In the genomic region with DNA sequence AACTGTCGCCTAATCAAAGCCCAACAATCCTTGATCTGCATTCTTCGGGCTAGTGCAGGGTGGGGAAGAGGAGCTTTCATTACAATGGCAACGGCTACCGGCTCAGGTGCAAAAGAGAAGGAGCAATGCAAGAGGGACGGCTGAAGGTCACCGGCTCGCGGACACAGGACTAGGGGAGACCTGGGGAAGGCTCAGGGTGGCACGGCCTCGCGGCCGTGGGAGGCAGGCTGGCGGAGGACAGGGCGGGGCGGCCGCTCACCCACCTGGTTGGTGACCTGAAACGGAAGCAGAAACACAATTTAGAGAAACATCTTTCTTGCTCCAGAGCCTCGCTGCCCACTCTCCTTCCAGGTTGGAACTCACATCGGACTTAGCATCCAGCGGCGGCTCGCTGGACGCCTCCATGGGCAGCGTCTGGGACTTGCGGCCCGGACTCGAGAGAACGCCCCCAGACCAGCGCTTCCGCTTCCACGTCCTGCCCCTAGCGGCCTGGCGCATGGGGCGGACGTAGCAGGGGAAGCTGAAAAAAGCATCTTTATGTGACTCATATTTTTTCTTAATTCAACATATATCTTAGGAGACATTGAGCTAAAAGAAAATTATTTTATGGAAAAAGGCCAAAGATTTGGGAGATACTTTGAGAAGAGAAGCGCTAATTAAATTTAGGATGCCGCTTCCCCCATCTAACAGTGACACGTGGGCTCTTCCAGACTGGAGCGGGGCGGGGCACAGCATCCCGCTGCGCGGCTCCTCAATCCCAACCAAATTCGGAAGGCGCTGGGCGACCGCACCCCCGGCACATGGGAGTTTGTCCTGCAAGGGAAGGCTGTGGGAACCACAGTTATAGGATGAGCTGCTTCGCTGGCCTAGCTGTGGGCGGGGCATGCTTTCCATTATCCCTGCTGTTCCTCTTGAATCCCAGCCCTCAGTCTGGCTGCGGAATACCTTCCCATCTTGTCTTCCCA, we compare ENCODE assay signal across 8 cellular contexts. TPM values are rescaled to one million over a fixed set of nuclear protein-coding genes. Genes with fewer than 3 reads are reported as not detected.
DNase-seq lines count a peak whose midpoint lies in the region; FAIRE-seq and TF ChIP-seq lines count a peak whose summit lies in the region.

A gene (minus strand): TSS at position 441 of the 965 bp plus-strand sequence. CDS start 36 bp downstream, at position 405.

- no peaks in the 10 kb centered on the region for H3K9me3 Mint-ChIP-seq in neural crest cell

- H3K4me3 ChIP-seq in foreskin fibroblast (ENCODE audit: low read depth in 1 of 2, low read length in 2 of 2), result peak within 1 kb of the TSS; percentile 94 to 97

- no peaks in the 10 kb centered on the region for H3K27me3 Mint-ChIP-seq in neural crest cell (ENCODE audit: low read depth)

- peak within 1 kb of the TSS; percentile 99 for H3K27ac Mint-ChIP-seq in neural crest cell (ENCODE audit: unreplicated experiment)

- peak; percentile 89 for FAIRE-seq in H54 (lab: Jason Lieb, UNC)

- peaks cover 34% of the 10 kb centered on the region for H3K4me1 Mint-ChIP-seq in neural crest cell

- peak within 1 kb of the TSS; percentile 95 for H3K4me3 Mint-ChIP-seq in neural crest cell

- no peak for TF ChIP-seq CTCF in foreskin fibroblast (IDR thresholded peaks at IDR 0.05; ENCODE audit: low read depth, low read length)
- TF ChIP-seq CTCF in neural crest cell (conservative IDR thresholded peaks at IDR 0.05), result peak; percentile 32

- peaks cover 8% of the 10 kb centered on the region for H3K36me3 Mint-ChIP-seq in neural crest cell (ENCODE audit: low read depth)

- DNase-seq in GDM1 (lab: John Stamatoyannopoulos, UW) (peak; percentile 75), H54 (ENCODE audit: insufficient read length, low spot score) (peak; percentile 90), LoVo (ENCODE audit: low spot score) (peak; percentile 92), SHP77 treated with DMSO at 0.1 percent for 48 hours (lab: John Stamatoyannopoulos, UW) (peak; percentile 89), foreskin fibroblast (peak; percentile 84 to 95), neural crest cell (ENCODE audit: low read depth, low spot score) (peak; percentile 59), stromal cell of bone marrow (ENCODE audit: low read depth) (peak; percentile 64)
- DNase-seq in activated gamma-delta T cell treated with anti-CD3 and anti-CD28 coated beads, Interleukin-2, amount 50 U/mL, for 16 hours (ENCODE audit: low read depth), result peak; percentile 48

- TF ChIP-seq POLR2A in H54 (IDR thresholded peaks at IDR 0.05; ENCODE audit: low read depth, low read length), result peak; percentile 98

RNA-seq across cellular contexts. Expression of the gene that starts here (rescaled TPM):
- 125 and 128 TPM in 2 replicates for total RNA-seq in neural crest cell

Comparison
In these comparisons a context has a peak if more than half of its experiments do, and no peak if none do; other contexts are left out.
1. Peak in every context shown above with its lines: DNase-seq and H3K4me3 ChIP-seq.